Comparison of ENCODE assay signal across 19 cellular contexts in genomic region chr6:45952546-45952945, GRCh38.
"Had no signal": no experiment of that assay in that cellular context is flagged by ENCODE, and none has a peak within 500 bp of the region (broad histone marks: within the 10 kb centered on the region; RNA-seq: fewer than 3 reads in every experiment).

No MANE protein-coding gene starts in this region.

- ATAC-seq: activated naive CD4-positive, alpha-beta T cell treated with anti-CD3 and anti-CD28 coated beads, Interleukin-2, amount 50 U/mL, for 72 hours; stimulated activated naive B cell treated with anti-CD40 and anti-IgM and Interleukin-4, amounts not matched to agents 10 μg/mL and 1 μg/mL and 100 μg/mL, for 72 hours had no signal

- H3K4me3 Mint-ChIP-seq: nephron progenitor cell; stimulated activated naive B cell treated with anti-CD40 and anti-IgM and Interleukin-4, amounts not matched to agents 10 μg/mL and 1 μg/mL and 100 μg/mL, for 72 hours had no signal

- DNase-seq: activated CD4-positive, alpha-beta T cell treated with anti-CD3 and anti-CD28 coated beads for 1 hour; activated CD4-positive, alpha-beta T cell treated with anti-CD3 and anti-CD28 coated beads, Interleukin-2, amount 50 U/mL, for 1 hour; activated T-cell treated with anti-CD3 and anti-CD28 coated beads, Interleukin-2, amount 50 U/mL, for 1 hour; aorta; brain microvascular endothelial cell; central memory CD4-positive, alpha-beta T cell; effector memory CD4-positive, alpha-beta T cell; foreskin melanocyte; glutamatergic neuron; hypothalamus; nephron progenitor cell; stimulated activated CD4-positive, alpha-beta T cell treated with anti-CD3 and anti-CD28 coated beads, Interleukin-15, amount 100 ng/mL, for 24 hours; stimulated activated CD4-positive, alpha-beta T cell treated with anti-CD3 and anti-CD28 coated beads, Interleukin-2, amount 100 ng/mL, for 48 hours; stimulated activated CD8-positive, alpha-beta memory T cell treated with anti-CD3 and anti-CD28 coated beads, Interleukin-4, amount 100 ng/mL, for 48 hours; stimulated activated naive B cell treated with anti-CD40 and anti-IgM and Interleukin-4, amounts not matched to agents 10 μg/mL and 1 μg/mL and 100 μg/mL, for 72 hours; T-helper 1 cell had no signal

- H3K4me3 ChIP-seq: smooth muscle cell had no signal

- H3K27ac ChIP-seq: brain microvascular endothelial cell, parathyroid adenoma had no signal

- H3K27ac Mint-ChIP-seq: activated naive CD4-positive, alpha-beta T cell treated with anti-CD3 and anti-CD28 coated beads, Interleukin-2, amount 50 U/mL, for 72 hours; stimulated activated naive B cell treated with anti-CD40 and anti-IgM and Interleukin-4, amounts not matched to agents 10 μg/mL and 1 μg/mL and 100 μg/mL, for 72 hours had no signal

- H3K27me3 ChIP-seq: brain microvascular endothelial cell had no signal

- H3K4me1 ChIP-seq: parathyroid adenoma had no signal

- H3K36me3 ChIP-seq: brain microvascular endothelial cell had no signal

- H3K9me3 Mint-ChIP-seq: activated naive CD4-positive, alpha-beta T cell treated with anti-CD3 and anti-CD28 coated beads, Interleukin-2, amount 50 U/mL, for 72 hours; nephron progenitor cell; stimulated activated naive B cell treated with anti-CD40 and anti-IgM and Interleukin-4, amounts not matched to agents 10 μg/mL and 1 μg/mL and 100 μg/mL, for 72 hours had no signal
